In genomic region chr9:87880116-87880515, GRCh38 we compare ENCODE assay signal across 1 cellular context.
TF ChIP-seq lines count a peak whose summit lies in the region.

No MANE protein-coding gene starts in this region.

TF ChIP-seq in endothelial cell of umbilical vein, 7 proteins besides CTCF, POLR2A, EP300 and RAD21:
- TF ChIP-seq MAX (IDR thresholded peaks at IDR 0.05; ENCODE audit: insufficient read depth, insufficient read length) (no peak), EZH2 (IDR thresholded peaks at IDR 0.05; ENCODE audit: borderline replicate concordance, low read depth, low read length, severe bottlenecking) (no peak), GATA2 (IDR thresholded peaks at IDR 0.05; ENCODE audit: insufficient read depth, insufficient read length, low read depth, low read length) (no peak), POLR2AphosphoS5 (IDR thresholded peaks at IDR 0.05; ENCODE audit: insufficient read depth, low read depth, low read length) (no peak), FOS (IDR thresholded peaks at IDR 0.05; ENCODE audit: borderline replicate concordance, insufficient read depth, low read length) (no peak), JUN (IDR thresholded peaks at IDR 0.05; ENCODE audit: borderline replicate concordance, insufficient read depth, insufficient read length, low read depth) (no peak), MYC (IDR thresholded peaks at IDR 0.05; ENCODE audit: low read depth, low read length) (no peak)
